ENCODE assay signal across 8 cellular contexts in the genomic region with DNA sequence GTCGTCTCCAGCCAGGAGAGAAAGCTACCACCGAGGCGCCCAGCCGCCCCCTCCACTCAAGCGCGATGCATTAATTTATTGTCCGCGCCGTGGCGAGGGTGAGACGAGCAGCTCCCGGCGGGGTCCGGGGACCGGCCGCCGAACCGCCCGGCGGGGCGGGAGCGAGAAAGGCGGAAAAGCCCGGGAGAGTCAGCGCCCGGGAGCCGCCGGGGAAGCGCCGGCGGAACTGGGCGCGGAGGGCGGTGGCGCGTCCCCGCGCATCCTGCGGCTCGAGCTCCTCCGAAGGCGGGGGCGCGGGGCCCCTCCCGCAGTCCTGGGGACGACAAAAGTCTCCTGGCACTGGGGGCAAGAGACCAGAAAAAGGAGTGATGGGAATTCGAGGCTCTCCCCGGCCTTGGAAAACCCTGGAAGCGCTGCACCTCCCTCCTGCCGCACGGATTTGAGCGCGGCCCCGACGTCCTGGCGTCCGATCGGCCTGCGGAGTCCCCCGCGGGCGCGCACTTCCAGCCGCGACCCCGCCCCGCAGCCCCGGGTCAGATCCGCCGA. TPM values are rescaled to one million over a fixed set of nuclear protein-coding genes. Genes with fewer than 3 reads are reported as not detected.
A peak's percentile ranks its signal among the peaks of the same experiment; 100 is the strongest.
DNase-seq lines count a peak whose midpoint lies in the region; ATAC-seq and TF ChIP-seq lines count a peak whose summit lies in the region.

TSS of gene EPB41L4A (minus strand) at position 228 of the 546 bp plus-strand sequence. CDS start 238 bp downstream, outside the sequence.

- H3K4me2 ChIP-seq in OCI-LY3 (ENCODE audit: low read length): peak within 1 kb of the TSS; percentile 78

- peak within 1 kb of the TSS; percentile 74 for H3K9ac ChIP-seq in OCI-LY3 (ENCODE audit: low read length)
- H3K9ac ChIP-seq in subcutaneous abdominal adipose tissue (ENCODE audit: low read length in 5 of 5): peak within 1 kb of the TSS; percentile 62 to 89 (median 82)

- TF ChIP-seq CTCF in OCI-LY3 (IDR thresholded peaks at IDR 0.05; ENCODE audit: low read depth, low read length) (no peak), dorsolateral prefrontal cortex (IDR thresholded peaks at IDR 0.05 in 54 of 56, conservative IDR thresholded peaks at IDR 0.05 in 2 of 56; ENCODE audit: low read depth in 1 of 56, partially characterized antibody in 56 of 56) (peak in 1 of 56 donors; percentile 7), right lobe of liver (IDR thresholded peaks at IDR 0.05) (no peak)

- H3K9me3 ChIP-seq in OCI-LY3 (ENCODE audit: insufficient read depth, low read length): no peaks in the 10 kb centered on the region
- no peaks in the 10 kb centered on the region for H3K9me3 ChIP-seq in right lobe of liver
- no peaks in the 10 kb centered on the region for H3K9me3 ChIP-seq in subcutaneous abdominal adipose tissue (ENCODE audit: control insufficient read depth in 5 of 5, low read length in 5 of 5)

- H3K4me1 ChIP-seq in OCI-LY3 (ENCODE audit: low read length) (no peaks in the 10 kb centered on the region), right lobe of liver (no peaks in the 10 kb centered on the region), subcutaneous abdominal adipose tissue (ENCODE audit: control insufficient read depth in 5 of 5, insufficient read depth in 5 of 5, low read length in 5 of 5) (peaks cover 0 to 33% (median 22%) of the 10 kb centered on the region in 5 donors)

- ATAC-seq in GM18907 (IDR thresholded peaks at IDR 0.05; ENCODE audit: unreplicated experiment) (peak; percentile 17), right lobe of liver (peak; percentile 30 to 46 (median 42)), GM18909 (IDR thresholded peaks at IDR 0.05; ENCODE audit: poor library complexity, unreplicated experiment) (no peak)

- intact Hi-C loops in dorsolateral prefrontal cortex (cut with DNase I): no loop called here
- intact Hi-C loops in right lobe of liver (cut with DNase I): loop anchor here in 1 of 2 donors (10.0 kb wide), 1 partner anchor 214 kb away; no protein-coding TSS in a partner anchor

- H3K79me2 ChIP-seq in OCI-LY3 (ENCODE audit: low read length): no peaks in the 10 kb centered on the region

- TF ChIP-seq POLR2A in right lobe of liver (IDR thresholded peaks at IDR 0.05): no peak

- peak within 1 kb of the TSS; percentile 97 for H2AFZ ChIP-seq in OCI-LY3 (ENCODE audit: low read depth, low read length)

- H4K20me1 ChIP-seq in OCI-LY3 (ENCODE audit: insufficient read depth, low read length): no peaks in the 10 kb centered on the region

- H3K4me3 ChIP-seq in OCI-LY3 (ENCODE audit: low read length) (peak within 1 kb of the TSS; percentile 98), dorsolateral prefrontal cortex (peak within 1 kb of the TSS; percentile 53 to 89 (median 74)), right lobe of liver (peak within 1 kb of the TSS; percentile 65 to 71 (median 66)), subcutaneous abdominal adipose tissue (ENCODE audit: low read depth in 1 of 5, low read length in 5 of 5) (peak within 1 kb of the TSS; percentile 81 to 98 (median 94))

- no peaks in the 10 kb centered on the region for H3K36me3 ChIP-seq in OCI-LY3 (replicated peaks; ENCODE audit: low read depth, low read length)
- no peaks in the 10 kb centered on the region for H3K36me3 ChIP-seq in right lobe of liver
- H3K36me3 ChIP-seq in subcutaneous abdominal adipose tissue (ENCODE audit: control insufficient read depth in 5 of 5, insufficient read depth in 5 of 5, low read length in 5 of 5): no peaks in the 10 kb centered on the region

- WGBS in right lobe of liver (ENCODE audit: insufficient coverage, low coverage, low lambda C conversion rate, missing lambda C conversion rate): 7% methylated on average over 5 of the region's 70 CpGs

- H3K27ac ChIP-seq in OCI-LY3 (ENCODE audit: low read length) (no peak within 1 kb of the TSS), dorsolateral prefrontal cortex (peak within 1 kb of the TSS in 47 of 59 donors; percentile 2 to 82 (median 58)), right lobe of liver (peak within 1 kb of the TSS; percentile 38 to 80 (median 62)), subcutaneous abdominal adipose tissue (ENCODE audit: low read depth, low read length) (peak within 1 kb of the TSS; percentile 87)

- peak; percentile 24 for DNase-seq in AG08396 (ENCODE audit: low spot score)
- DNase-seq in dorsolateral prefrontal cortex: peak in 2 of 10 donors; percentile 5 to 60
- peak in 2 of 3 donors; percentile 35 to 45 for DNase-seq in right lobe of liver
- DNase-seq in NCI-H128 (lab: John Stamatoyannopoulos, UW; ENCODE audit: unreplicated experiment): no peak

- H3K27me3 ChIP-seq in OCI-LY3 (ENCODE audit: low read depth, low read length) (peaks cover 5% of the 10 kb centered on the region), dorsolateral prefrontal cortex (peaks cover 0 to 29% (median 0%) of the 10 kb centered on the region in 45 donors), right lobe of liver (no peaks in the 10 kb centered on the region), subcutaneous abdominal adipose tissue (ENCODE audit: control insufficient read depth in 5 of 5, insufficient read depth in 4 of 5, low read length in 5 of 5) (no peaks in the 10 kb centered on the region)

RNA-seq across cellular contexts. Expression of gene EPB41L4A, which starts in this region (rescaled TPM):
- total RNA-seq in dorsolateral prefrontal cortex (10 to 100 TPM in 106 of 120 experiments, 1 to 10 TPM in 14; 5.8 to 37.2 (median 15.9) TPM), right lobe of liver (10 to 100 TPM in 1 of 6 experiments, 1 to 10 TPM in 5; 2.5 to 12.0 (median 4.2) TPM)
